19 cellular contexts compared by ENCODE assay signal in genomic region chr9:91777437-91777836, GRCh38.
DNase-seq lines count a peak whose midpoint lies in the region; ATAC-seq and TF ChIP-seq lines count a peak whose summit lies in the region.
"Had no signal": no experiment of that assay in that cellular context is flagged by ENCODE, and none has a peak within 500 bp of the region (broad histone marks: within the 10 kb centered on the region; RNA-seq: fewer than 3 reads in every experiment).

No MANE protein-coding gene starts in this region.

- 62 to 82% methylated on average over 3 of the region's 3 CpGs for WGBS in lower leg skin, 2 donors

- DNase-seq in AG08396 (ENCODE audit: low spot score) (peak; percentile 48), LHCN-M2 (ENCODE audit: low read depth) (peak; percentile 58), choroid plexus epithelial cell (ENCODE audit: low read depth) (peak; percentile 84), myocyte (ENCODE audit: low read depth) (peak; percentile 21), lower leg skin (ENCODE audit: low spot score in 2 of 2) (no peak), NCI-H1436 treated with DMSO at 0.1 percent for 48 hours (lab: John Stamatoyannopoulos, UW) (no peak)
- DNase-seq: activated CD4-positive, alpha-beta T cell treated with anti-CD3 and anti-CD28 coated beads, Interleukin-2, amount 50 U/mL, for 4 hours; activated naive CD8-positive, alpha-beta T cell treated with anti-CD3 and anti-CD28 coated beads, Interleukin-2, amount 50 U/mL, for 24 hours; activated T-cell treated with anti-CD3 and anti-CD28 coated beads, Interleukin-2, amount 50 U/mL, for 72 hours; KBM-7; left colon; NCI-H510A treated with DMSO at 0.1 percent for 48 hours; pancreas; SK-N-SH; stimulated activated CD4-positive, alpha-beta T cell treated with anti-CD3 and anti-CD28 coated beads, Interleukin-12 subunit alpha, Interleukin-12 subunit beta, amount 100 ng/mL, for 4 hours; stomach; uterus had no signal

- no peak for TF ChIP-seq POLR2A in lower leg skin (IDR thresholded peaks at IDR 0.05)

- intact Hi-C loops in lower leg skin (cut with DNase I; ENCODE audit: low total_unique reads) = loop anchor here (10.0 kb wide), 1 partner anchor 177 kb away; the partner anchor contains the start of gene ROR2

- no peak overlapping the region for H3K4me3 ChIP-seq in choroid plexus epithelial cell (ENCODE audit: low read depth, low read length)
- no peak overlapping the region for H3K4me3 ChIP-seq in lower leg skin (ENCODE audit: low read depth, poor library complexity, severe bottlenecking)
- H3K4me3 ChIP-seq: pancreas, stomach, uterus had no signal

- no peak for TF ChIP-seq CTCF in choroid plexus epithelial cell (conservative IDR thresholded peaks at IDR 0.05; ENCODE audit: low read depth, low read length)
- no peak for TF ChIP-seq CTCF in lower leg skin (IDR thresholded peaks at IDR 0.05)

- ATAC-seq in GM21515 (IDR thresholded peaks at IDR 0.05; ENCODE audit: unreplicated experiment) (no peak), GM18867 (IDR thresholded peaks at IDR 0.05; ENCODE audit: unreplicated experiment) (no peak)
- ATAC-seq: activated naive CD8-positive, alpha-beta T cell treated with anti-CD3 and anti-CD28 coated beads, Interleukin-2, amount 50 U/mL, for 24 hours; activated T-cell treated with anti-CD3 and anti-CD28 coated beads, Interleukin-2, amount 50 U/mL, for 72 hours; left colon had no signal

Comparison
In these comparisons a context has a peak if more than half of its experiments do, and no peak if none do; other contexts are left out.
1. DNase-seq: peak in AG08396 (single experiment), LHCN-M2 (single experiment), choroid plexus epithelial cell (single experiment) and myocyte (single experiment); none in lower leg skin (0 of 2) and NCI-H1436 treated with DMSO at 0.1 percent for 48 hours (single experiment).